Comparison of ENCODE assay signal across 8 cellular contexts in genomic region chr6:80454197-80454596, GRCh38.
DNase-seq lines count a peak whose midpoint lies in the region; ATAC-seq and FAIRE-seq lines count a peak whose summit lies in the region.
"Had no signal": no experiment of that assay in that cellular context is flagged by ENCODE, and none has a peak within 500 bp of the region (broad histone marks: within the 10 kb centered on the region; RNA-seq: fewer than 3 reads in every experiment).

No MANE protein-coding gene starts in this region.

- no peaks in the 10 kb centered on the region for H3K9me3 ChIP-seq in skeletal muscle satellite cell (replicated peaks; ENCODE audit: low read length)

- no peaks in the 10 kb centered on the region for H3K27me3 ChIP-seq in skeletal muscle satellite cell (ENCODE audit: control insufficient read depth, insufficient read depth, low read length)

- H3K4me2 ChIP-seq in skeletal muscle satellite cell (ENCODE audit: low read length): peak overlapping the region; percentile 46

- H3K4me3 ChIP-seq in skeletal muscle satellite cell (ENCODE audit: low read length): no peak overlapping the region

- peak; percentile 93 for DNase-seq in amniotic epithelial cell (ENCODE audit: low read depth)
- DNase-seq in HTR-8/SVneo (ENCODE audit: insufficient read length, low spot score): no peak
- DNase-seq in stimulated activated naive CD4-positive, alpha-beta T cell (lab: John Stamatoyannopoulos, UW): no peak
- DNase-seq: naive B cell had no signal

- no peak for FAIRE-seq in HTR-8/SVneo (lab: Jason Lieb, UNC)

- no peaks in the 10 kb centered on the region for H3K36me3 ChIP-seq in skeletal muscle satellite cell (ENCODE audit: insufficient read depth, low read length)

- no peak overlapping the region for H3K9ac ChIP-seq in skeletal muscle satellite cell (ENCODE audit: low read depth, low read length)

- ATAC-seq in GM18907 (IDR thresholded peaks at IDR 0.05; ENCODE audit: unreplicated experiment): peak; percentile 61
- ATAC-seq in HG03196 (IDR thresholded peaks at IDR 0.05; ENCODE audit: unreplicated experiment): peak; percentile 79
- ATAC-seq in GM21528 (IDR thresholded peaks at IDR 0.05; ENCODE audit: low FRiP score, unreplicated experiment): no peak

- H3K4me1 ChIP-seq in skeletal muscle satellite cell (ENCODE audit: control insufficient read depth, insufficient read depth, low read length): peaks cover 41% of the 10 kb centered on the region
